ENCODE assay signal across 8 cellular contexts in the genomic region with DNA sequence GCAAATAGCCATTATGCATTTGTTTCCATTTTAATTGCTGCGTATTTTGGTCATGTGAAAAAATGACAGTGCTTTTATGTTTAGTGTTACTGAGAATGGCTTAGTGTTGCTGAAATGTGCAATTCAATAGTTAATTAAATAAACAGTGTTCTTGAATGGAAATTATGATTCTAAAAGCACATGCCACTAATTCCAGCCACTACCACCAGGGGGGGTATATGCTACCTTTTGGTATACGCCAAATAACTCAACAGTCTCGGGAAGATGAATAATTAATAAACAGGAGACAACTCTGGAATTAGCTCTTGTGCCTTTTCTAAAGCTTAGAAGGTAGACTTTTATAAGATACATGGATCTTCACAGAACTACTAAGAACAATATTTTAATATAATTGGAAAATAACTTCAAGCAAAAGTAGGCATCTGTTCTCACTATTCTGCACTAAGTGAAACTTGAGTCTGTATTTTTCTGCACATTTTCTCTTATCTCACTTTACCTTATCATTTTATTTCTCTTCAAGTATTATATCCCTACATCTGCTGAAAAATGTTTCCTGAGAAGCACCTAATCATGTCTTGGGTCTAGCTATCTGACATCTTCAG.
A peak's percentile ranks its signal among the peaks of the same experiment; 100 is the strongest.
DNase-seq lines count a peak whose midpoint lies in the region; ATAC-seq, FAIRE-seq and TF ChIP-seq lines count a peak whose summit lies in the region.

No MANE protein-coding gene starts in this region.

- no peaks in the 10 kb centered on the region for H3K36me3 ChIP-seq in endothelial cell of umbilical vein (ENCODE audit: control insufficient read depth in 2 of 2, extremely low read depth in 1 of 2, insufficient read depth in 2 of 2, low read length in 2 of 2)

- no peak overlapping the region for H3K27ac ChIP-seq in endothelial cell of umbilical vein (ENCODE audit: insufficient read depth, low read depth, low read length)

- TF ChIP-seq POLR2A in endothelial cell of umbilical vein (IDR thresholded peaks at IDR 0.05; ENCODE audit: low read depth, low read length), result no peak

- CTCF ChIA-PET in endothelial cell of umbilical vein (lab: Charles Lee), result interaction anchor here (0.8 to 3.9 kb wide), 20 partner anchors 9 to 758 kb away, joined by 3 to 88 read pairs (median 6); no protein-coding TSS in a partner anchor

- intact Hi-C loops in endothelial cell of umbilical vein (cut with micrococcal nuclease), result loop anchor here (1.0 to 5.0 kb wide), 4 partner anchors 104 to 757 kb away; a partner anchor contains a TSS

- no peaks in the 10 kb centered on the region for H3K79me2 ChIP-seq in endothelial cell of umbilical vein (ENCODE audit: control insufficient read depth, insufficient read depth, low read length)

- DNase-seq in COR-L47 (lab: John Stamatoyannopoulos, UW) (peak; percentile 32), SW480 (ENCODE audit: low spot score) (peak; percentile 17), endothelial cell of umbilical vein (ENCODE audit: low read depth, low spot score) (peak; percentile 80), omental fat pad (ENCODE audit: low spot score) (peak; percentile 44), NCI-H187 treated with DMSO at 0.1 percent for 48 hours (lab: John Stamatoyannopoulos, UW) (no peak), 8988T (no peak)

- no peaks in the 10 kb centered on the region for H3K9me1 ChIP-seq in endothelial cell of umbilical vein (replicated peaks; ENCODE audit: control insufficient read depth, extremely low read depth, insufficient read depth, low read length)

- ATAC-seq in GM18861 (IDR thresholded peaks at IDR 0.05; ENCODE audit: unreplicated experiment), result peak; percentile 66
- peak; percentile 76 for ATAC-seq in HG03159 (IDR thresholded peaks at IDR 0.05; ENCODE audit: unreplicated experiment)
- ATAC-seq in omental fat pad (ENCODE audit: low FRiP score), result no peak

- POLR2A ChIA-PET in endothelial cell of umbilical vein (lab: Charles Lee), result no interaction called here

- no peaks in the 10 kb centered on the region for H3K9me3 ChIP-seq in endothelial cell of umbilical vein (replicated peaks; ENCODE audit: control insufficient read depth, insufficient read depth, low read length)

- no peaks in the 10 kb centered on the region for H4K20me1 ChIP-seq in endothelial cell of umbilical vein (replicated peaks; ENCODE audit: control insufficient read depth, extremely low read depth, insufficient read depth, low read length)

- no peak overlapping the region for H3K9ac ChIP-seq in endothelial cell of umbilical vein (replicated peaks; ENCODE audit: extremely low read depth, insufficient read depth, low read length)

- peak; percentile 52 for FAIRE-seq in endothelial cell of umbilical vein (lab: Jason Lieb, UNC)

- peak overlapping the region; percentile 4 for H3K4me2 ChIP-seq in endothelial cell of umbilical vein (ENCODE audit: insufficient read depth, low read length)

- no peak overlapping the region for H3K4me3 ChIP-seq in endothelial cell of umbilical vein (replicated peaks in 1 of 3; ENCODE audit: insufficient read depth in 1 of 3, low read depth in 1 of 3, low read length in 3 of 3)

- no peaks in the 10 kb centered on the region for H3K27me3 ChIP-seq in endothelial cell of umbilical vein (ENCODE audit: control insufficient read depth in 2 of 2, insufficient read depth in 2 of 2, low read length in 2 of 2)

- TF ChIP-seq CTCF in endothelial cell of umbilical vein (IDR thresholded peaks at IDR 0.05; ENCODE audit: extremely low read depth in 1 of 2, insufficient read depth in 1 of 2, low read depth in 1 of 2, low read length in 2 of 2) (peak; percentile 73 to 74), omental fat pad (IDR thresholded peaks at IDR 0.05) (no peak)

- no TSS peak for BruUV-seq in endothelial cell of umbilical vein (replicated peaks; lab: Mats Ljungman, UMichigan)

- H2AFZ ChIP-seq in endothelial cell of umbilical vein (ENCODE audit: low read depth, low read length), result no peak overlapping the region

- dilution Hi-C loops in endothelial cell of umbilical vein (cut with MboI; ENCODE audit: extremely low pct_ligation_motif_present, low sequenced_read_pairs), result no loop called here

- H3K4me1 ChIP-seq in endothelial cell of umbilical vein (ENCODE audit: control insufficient read depth, extremely low read depth, insufficient read depth, low read length), result no peaks in the 10 kb centered on the region

TF ChIP-seq in endothelial cell of umbilical vein, 7 proteins besides CTCF, POLR2A, EP300 and RAD21:
- no peak for TF ChIP-seq EZH2 (IDR thresholded peaks at IDR 0.05; ENCODE audit: borderline replicate concordance, low read depth, low read length, severe bottlenecking)
- TF ChIP-seq, protein P1, sequence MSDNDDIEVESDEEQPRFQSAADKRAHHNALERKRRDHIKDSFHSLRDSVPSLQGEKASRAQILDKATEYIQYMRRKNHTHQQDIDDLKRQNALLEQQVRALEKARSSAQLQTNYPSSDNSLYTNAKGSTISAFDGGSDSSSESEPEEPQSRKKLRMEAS (IDR thresholded peaks at IDR 0.05; ENCODE audit: insufficient read depth, insufficient read length), result no peak
- TF ChIP-seq MYC (IDR thresholded peaks at IDR 0.05; ENCODE audit: low read depth, low read length), result no peak

Comparison
In these comparisons a context has a peak if more than half of its experiments do, and no peak if none do; other contexts are left out.
1. DNase-seq: peak in COR-L47 (single experiment), SW480 (single experiment), endothelial cell of umbilical vein (single experiment) and omental fat pad (single experiment); none in NCI-H187 treated with DMSO at 0.1 percent for 48 hours (single experiment) and 8988T (single experiment).
2. CTCF ChIP-seq: peak in endothelial cell of umbilical vein (2 of 2); none in omental fat pad (0 of 3).